Comparison of ENCODE assay signal across 8 cellular contexts in the genomic region with DNA sequence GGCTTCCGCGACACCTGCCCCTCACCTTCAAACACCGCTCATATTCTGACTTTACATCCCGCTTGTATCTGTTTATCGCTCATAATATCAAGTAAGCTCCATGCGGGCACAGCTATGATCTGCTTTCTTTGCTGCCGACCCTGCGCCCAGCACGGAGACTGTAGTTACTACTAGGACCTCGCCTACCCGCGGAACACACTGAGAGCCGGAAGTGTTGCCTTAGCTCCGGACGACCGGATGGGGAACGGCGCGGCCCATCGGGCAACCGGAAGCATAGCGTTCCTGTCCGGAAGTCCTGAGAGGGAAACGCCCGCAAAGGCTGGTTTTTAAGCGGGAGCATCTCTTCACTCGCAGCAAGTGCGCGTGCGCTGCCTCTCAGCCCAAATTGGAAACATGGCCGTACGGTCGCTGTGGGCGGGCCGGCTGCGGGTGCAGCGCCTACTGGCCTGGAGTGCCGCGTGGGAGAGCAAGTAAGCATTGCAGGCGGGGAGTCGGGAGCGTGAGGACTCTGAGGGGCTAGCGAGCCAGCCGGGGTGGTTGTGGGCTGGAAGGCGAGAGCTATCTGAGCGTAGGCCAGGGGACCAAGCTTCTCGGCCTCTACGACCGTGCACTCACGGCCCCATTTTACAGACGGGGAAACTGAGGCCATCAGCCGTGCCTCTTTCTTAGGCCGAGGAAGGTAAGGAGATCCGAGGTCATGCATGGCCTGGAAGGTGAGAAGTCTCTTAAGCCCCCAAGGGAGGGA. TPM values are rescaled to one million over a fixed set of nuclear protein-coding genes. Genes with fewer than 3 reads are reported as not detected.
DNase-seq lines count a peak whose midpoint lies in the region; ATAC-seq, FAIRE-seq and TF ChIP-seq lines count a peak whose summit lies in the region.

A gene with protein sequence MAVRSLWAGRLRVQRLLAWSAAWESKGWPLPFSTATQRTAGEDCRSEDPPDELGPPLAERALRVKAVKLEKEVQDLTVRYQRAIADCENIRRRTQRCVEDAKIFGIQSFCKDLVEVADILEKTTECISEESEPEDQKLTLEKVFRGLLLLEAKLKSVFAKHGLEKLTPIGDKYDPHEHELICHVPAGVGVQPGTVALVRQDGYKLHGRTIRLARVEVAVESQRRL (plus strand): TSS at position 353 of the 745 bp plus-strand sequence. CDS start 41 bp downstream, at position 394.

- peak within 1 kb of the TSS; percentile 93 to 99 (median 98) for H3K4me3 Mint-ChIP-seq in brain

- peak; percentile 64 for FAIRE-seq in TTC549 (lab: Jason Lieb, UNC)

- H3K4me3 ChIP-seq in iPS DF 6.9 (ENCODE audit: low read length) (peak within 1 kb of the TSS; percentile 92), skeletal muscle cell (ENCODE audit: low read depth, low read length) (peak within 1 kb of the TSS; percentile 90)

- H3K27me3 Mint-ChIP-seq in brain: peaks cover 13% of the 10 kb centered on the region

- DNase-seq in NCI-H1105 (lab: John Stamatoyannopoulos, UW) (peak; percentile 24), NCI-H1105 treated with DMSO at 0.1 percent for 48 hours (lab: John Stamatoyannopoulos, UW) (no peak), NCI-H2107 treated with DMSO at 0.1 percent for 48 hours (lab: John Stamatoyannopoulos, UW; ENCODE audit: unreplicated experiment) (peak; percentile 86), iPS DF 6.9 (ENCODE audit: low read depth, low spot score) (peak; percentile 89), skeletal muscle cell (ENCODE audit: low read depth) (peak; percentile 89)

- no peak for TF ChIP-seq CTCF in brain (conservative IDR thresholded peaks at IDR 0.05)

- no peaks in the 10 kb centered on the region for H3K4me1 ChIP-seq in iPS DF 6.9 (ENCODE audit: control insufficient read depth, insufficient read depth, low read length)

- no peaks in the 10 kb centered on the region for H3K9me3 ChIP-seq in iPS DF 6.9 (ENCODE audit: control insufficient read depth, insufficient read depth, low read length)

- H3K27me3 ChIP-seq in iPS DF 6.9 (ENCODE audit: control insufficient read depth, insufficient read depth, low read length): no peaks in the 10 kb centered on the region

- WGBS in iPS DF 6.9 (ENCODE audit: insufficient coverage, insufficient read length): no CpG with 5 or more reads among the region's 54 CpGs

- H3K27ac ChIP-seq in iPS DF 6.9 (ENCODE audit: low read length): no peak within 1 kb of the TSS

- peaks cover 0 to 12% (median 0%) of the 10 kb centered on the region in 5 experiments for H3K9me3 Mint-ChIP-seq in brain

- H3K36me3 ChIP-seq in iPS DF 6.9 (ENCODE audit: control insufficient read depth, insufficient read depth, low read length): peaks cover 10% of the 10 kb centered on the region

- peak within 1 kb of the TSS; percentile 95 to 99 (median 98) for H3K27ac Mint-ChIP-seq in brain

- peaks cover 47% of the 10 kb centered on the region for H3K4me1 Mint-ChIP-seq in brain

- H3K36me3 Mint-ChIP-seq in brain: peaks cover 31% of the 10 kb centered on the region

- ATAC-seq in HG03045 (IDR thresholded peaks at IDR 0.05; ENCODE audit: unreplicated experiment): peak; percentile 98

RNA-seq across cellular contexts. Expression of the gene that starts here (rescaled TPM):
- 4.3 TPM for polyA plus RNA-seq in brain (ENCODE audit: insufficient read depth, low read depth, low replicate concordance)
